25 cellular contexts compared by ENCODE assay signal in the genomic region with DNA sequence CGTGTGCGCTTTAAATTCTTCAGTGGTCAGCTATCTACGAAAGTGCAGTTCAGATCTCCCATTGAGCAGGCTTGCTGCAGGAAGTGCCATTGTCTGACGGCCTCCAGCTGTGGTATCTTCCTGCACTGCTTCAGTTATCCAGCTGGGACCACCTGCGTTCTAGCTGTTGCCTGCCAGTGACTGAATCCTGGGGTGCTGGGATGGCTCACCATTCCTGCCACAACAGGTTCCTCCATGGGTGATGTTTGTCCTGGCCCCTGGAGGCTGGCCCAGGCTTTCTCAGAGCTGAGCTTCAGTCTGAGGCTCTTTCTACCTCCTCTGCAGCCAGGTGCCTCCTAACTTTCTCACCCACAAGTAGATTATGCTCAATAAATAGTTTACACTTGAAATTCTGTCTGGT.
"Had no signal": no experiment of that assay in that cellular context is flagged by ENCODE, and none has a peak within 500 bp of the region (broad histone marks: within the 10 kb centered on the region; RNA-seq: fewer than 3 reads in every experiment).

No MANE protein-coding gene starts in this region.

- DNase-seq: activated B cell treated with CpG ODN at 0.5 μM for 24 hours; activated CD4-positive, alpha-beta memory T cell treated with anti-CD3 and anti-CD28 coated beads for 36 hours; activated CD4-positive, alpha-beta T cell treated with anti-CD3 and anti-CD28 coated beads for 4 hours; activated naive CD4-positive, alpha-beta T cell treated with anti-CD3 and anti-CD28 coated beads for 36 hours; activated T-cell treated with anti-CD3 and anti-CD28 coated beads, Interleukin-2, amount 50 U/mL, for 24 hours; anterior cingulate cortex; caudate nucleus; effector memory CD8-positive, alpha-beta T cell; foreskin melanocyte; glutamatergic neuron; hypothalamus; kidney; mammary epithelial cell; naive thymus-derived CD4-positive, alpha-beta T cell; pancreas; stimulated activated CD4-positive, alpha-beta T cell treated with anti-CD3 and anti-CD28 coated beads, Interleukin-4, amount 100 ng/mL, for 1 hour had no signal

- H3K4me1 Mint-ChIP-seq: activated B cell treated with CpG ODN at 0.5 μM for 24 hours had no signal

- ATAC-seq: effector memory CD8-positive, alpha-beta T cell; left lung; mucosa of descending colon; naive thymus-derived CD4-positive, alpha-beta T cell; pancreas; sciatic nerve had no signal

- H3K4me3 ChIP-seq: left lung, mucosa of descending colon, neural progenitor cell, pancreas, smooth muscle cell had no signal

- H3K4me3 Mint-ChIP-seq: activated B cell treated with CpG ODN at 0.5 μM for 24 hours; activated CD4-positive, alpha-beta memory T cell treated with anti-CD3 and anti-CD28 coated beads for 36 hours; activated naive CD4-positive, alpha-beta T cell treated with anti-CD3 and anti-CD28 coated beads for 36 hours; activated T-cell treated with anti-CD3 and anti-CD28 coated beads, Interleukin-2, amount 50 U/mL, for 24 hours; brain; effector memory CD8-positive, alpha-beta T cell; naive thymus-derived CD4-positive, alpha-beta T cell; neural progenitor cell; T-helper 2 cell treated with Interferon-gamma antibody and Interleukin-4, amounts not matched to agents 5 μg/mL and 100 μg/mL, for 36 hours had no signal

- H3K27me3 ChIP-seq: neural progenitor cell, pancreas had no signal

- H3K36me3 Mint-ChIP-seq: activated CD4-positive, alpha-beta memory T cell treated with anti-CD3 and anti-CD28 coated beads for 36 hours; brain; naive thymus-derived CD4-positive, alpha-beta T cell; neural progenitor cell had no signal

- H3K4me1 ChIP-seq: left lung, neural progenitor cell, pancreas had no signal

- H3K27ac ChIP-seq: epithelial cell of prostate, left lung, neural progenitor cell, pancreas had no signal

- H3K9me3 Mint-ChIP-seq: activated B cell treated with CpG ODN at 0.5 μM for 24 hours; activated CD4-positive, alpha-beta memory T cell treated with anti-CD3 and anti-CD28 coated beads for 36 hours; activated naive CD4-positive, alpha-beta T cell treated with anti-CD3 and anti-CD28 coated beads for 36 hours; activated T-cell treated with anti-CD3 and anti-CD28 coated beads, Interleukin-2, amount 50 U/mL, for 24 hours; activated T-helper 2 cell treated with anti-CD3 and anti-CD28 coated beads, Interferon-gamma antibody, Interleukin-2, Interleukin-4, amounts not matched to agents 10 μg/mL and 5 μg/mL and 100 μg/mL, durations not matched to agents 14 hours and 24 hours and 36 hours; effector memory CD8-positive, alpha-beta T cell; T-helper 2 cell treated with Interferon-gamma antibody and Interleukin-4, amounts not matched to agents 5 μg/mL and 100 μg/mL, for 36 hours had no signal

- H3K27ac Mint-ChIP-seq: activated B cell treated with CpG ODN at 0.5 μM for 24 hours; activated CD4-positive, alpha-beta memory T cell treated with anti-CD3 and anti-CD28 coated beads for 36 hours; activated naive CD4-positive, alpha-beta T cell treated with anti-CD3 and anti-CD28 coated beads for 36 hours; activated T-cell treated with anti-CD3 and anti-CD28 coated beads, Interleukin-2, amount 50 U/mL, for 24 hours; activated T-helper 2 cell treated with anti-CD3 and anti-CD28 coated beads, Interferon-gamma antibody, Interleukin-2, Interleukin-4, amounts not matched to agents 10 μg/mL and 5 μg/mL and 100 μg/mL, durations not matched to agents 14 hours and 24 hours and 36 hours; effector memory CD8-positive, alpha-beta T cell; naive thymus-derived CD4-positive, alpha-beta T cell; neural progenitor cell; T-helper 2 cell treated with Interferon-gamma antibody and Interleukin-4, amounts not matched to agents 5 μg/mL and 100 μg/mL, for 36 hours had no signal

- H3K9me3 ChIP-seq: left lung, mucosa of descending colon, pancreas had no signal

- H3K36me3 ChIP-seq: left lung, neural progenitor cell, pancreas had no signal
